Comparison of ENCODE assay signal across 1 cellular context in the genomic region with DNA sequence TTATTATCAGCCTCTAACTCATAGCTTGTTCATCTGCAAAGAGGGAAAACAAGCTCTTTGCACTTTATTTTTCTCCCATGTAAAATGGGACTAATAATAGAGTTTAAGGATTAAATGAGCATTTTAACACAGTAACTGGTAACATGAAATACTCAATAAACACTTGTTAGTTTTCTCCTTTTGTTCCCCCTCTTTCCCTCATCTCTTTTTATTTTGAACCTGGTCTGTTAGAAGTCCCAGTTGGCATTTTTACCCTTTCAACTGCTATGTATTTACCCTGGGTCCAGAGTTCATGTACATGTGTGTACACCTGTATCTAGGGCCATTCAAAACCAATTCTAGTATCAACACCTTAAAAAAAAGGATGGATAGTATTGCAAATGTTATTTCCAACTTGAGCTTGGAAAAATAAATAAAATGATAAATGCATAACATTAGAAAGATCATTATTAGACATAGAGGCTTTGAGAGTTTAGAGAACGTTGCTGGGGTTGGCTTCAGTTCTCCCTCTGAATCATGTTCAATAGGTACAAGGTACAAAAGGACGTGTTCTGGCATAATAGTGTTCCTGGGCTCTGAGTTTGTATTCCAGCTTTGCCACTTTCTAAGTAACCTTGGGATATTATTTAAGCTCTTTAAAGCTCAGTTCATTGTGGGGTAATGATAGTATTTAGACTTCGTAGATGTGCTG.
A peak's percentile ranks its signal among the peaks of the same experiment; 100 is the strongest.
TF ChIP-seq lines count a peak whose summit lies in the region.

No MANE protein-coding gene starts in this region.

TF ChIP-seq in HepG2, 621 proteins besides CTCF, POLR2A, EP300 and RAD21 (continued from another document and continues in another):
- peak; percentile 72 for TF ChIP-seq ZNF609 (CRISPR knock-in tag; IDR thresholded peaks at IDR 0.05; ENCODE audit: borderline replicate concordance)
- TF ChIP-seq ZNF34 (CRISPR knock-in tag; IDR thresholded peaks at IDR 0.05; ENCODE audit: borderline replicate concordance), result 0 out of 2 replicates have a peak, but pooled peaks have one; percentile 14
- TF ChIP-seq, protein P1, sequence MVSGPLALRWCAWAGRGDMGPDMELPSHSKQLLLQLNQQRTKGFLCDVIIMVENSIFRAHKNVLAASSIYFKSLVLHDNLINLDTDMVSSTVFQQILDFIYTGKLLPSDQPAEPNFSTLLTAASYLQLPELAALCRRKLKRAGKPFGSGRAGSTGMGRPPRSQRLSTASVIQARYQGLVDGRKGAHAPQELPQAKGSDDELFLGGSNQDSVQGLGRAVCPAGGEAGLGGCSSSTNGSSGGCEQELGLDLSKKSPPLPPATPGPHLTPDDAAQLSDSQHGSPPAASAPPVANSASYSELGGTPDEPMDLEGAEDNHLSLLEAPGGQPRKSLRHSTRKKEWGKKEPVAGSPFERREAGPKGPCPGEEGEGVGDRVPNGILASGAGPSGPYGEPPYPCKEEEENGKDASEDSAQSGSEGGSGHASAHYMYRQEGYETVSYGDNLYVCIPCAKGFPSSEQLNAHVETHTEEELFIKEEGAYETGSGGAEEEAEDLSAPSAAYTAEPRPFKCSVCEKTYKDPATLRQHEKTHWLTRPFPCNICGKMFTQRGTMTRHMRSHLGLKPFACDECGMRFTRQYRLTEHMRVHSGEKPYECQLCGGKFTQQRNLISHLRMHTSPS (CRISPR knock-in tag; IDR thresholded peaks at IDR 0.05; ENCODE audit: low read depth), result peak; percentile 53; the same call in 1 of the 2 replicates
- TF ChIP-seq, protein P2, sequence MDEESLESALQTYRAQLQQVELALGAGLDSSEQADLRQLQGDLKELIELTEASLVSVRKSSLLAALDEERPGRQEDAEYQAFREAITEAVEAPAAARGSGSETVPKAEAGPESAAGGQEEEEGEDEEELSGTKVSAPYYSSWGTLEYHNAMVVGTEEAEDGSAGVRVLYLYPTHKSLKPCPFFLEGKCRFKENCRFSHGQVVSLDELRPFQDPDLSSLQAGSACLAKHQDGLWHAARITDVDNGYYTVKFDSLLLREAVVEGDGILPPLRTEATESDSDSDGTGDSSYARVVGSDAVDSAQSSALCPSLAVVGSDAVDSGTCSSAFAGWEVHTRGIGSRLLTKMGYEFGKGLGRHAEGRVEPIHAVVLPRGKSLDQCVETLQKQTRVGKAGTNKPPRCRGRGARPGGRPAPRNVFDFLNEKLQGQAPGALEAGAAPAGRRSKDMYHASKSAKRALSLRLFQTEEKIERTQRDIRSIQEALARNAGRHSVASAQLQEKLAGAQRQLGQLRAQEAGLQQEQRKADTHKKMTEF (CRISPR knock-in tag; IDR thresholded peaks at IDR 0.05), result peak; percentile 79
- TF ChIP-seq CBFB (CRISPR knock-in tag; IDR thresholded peaks at IDR 0.05), result no peak
- TF ChIP-seq, protein P3, sequence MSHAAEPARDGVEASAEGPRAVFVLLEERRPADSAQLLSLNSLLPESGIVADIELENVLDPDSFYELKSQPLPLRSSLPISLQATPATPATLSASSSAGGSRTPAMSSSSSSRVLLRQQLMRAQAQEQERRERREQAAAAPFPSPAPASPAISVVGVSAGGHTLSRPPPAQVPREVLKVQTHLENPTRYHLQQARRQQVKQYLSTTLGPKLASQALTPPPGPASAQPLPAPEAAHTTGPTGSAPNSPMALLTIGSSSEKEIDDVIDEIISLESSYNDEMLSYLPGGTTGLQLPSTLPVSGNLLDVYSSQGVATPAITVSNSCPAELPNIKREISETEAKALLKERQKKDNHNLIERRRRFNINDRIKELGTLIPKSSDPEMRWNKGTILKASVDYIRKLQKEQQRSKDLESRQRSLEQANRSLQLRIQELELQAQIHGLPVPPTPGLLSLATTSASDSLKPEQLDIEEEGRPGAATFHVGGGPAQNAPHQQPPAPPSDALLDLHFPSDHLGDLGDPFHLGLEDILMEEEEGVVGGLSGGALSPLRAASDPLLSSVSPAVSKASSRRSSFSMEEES (CRISPR knock-in tag; IDR thresholded peaks at IDR 0.05), result peak; percentile 35; the same call in 1 of the 2 replicates
- TF ChIP-seq, protein P4, sequence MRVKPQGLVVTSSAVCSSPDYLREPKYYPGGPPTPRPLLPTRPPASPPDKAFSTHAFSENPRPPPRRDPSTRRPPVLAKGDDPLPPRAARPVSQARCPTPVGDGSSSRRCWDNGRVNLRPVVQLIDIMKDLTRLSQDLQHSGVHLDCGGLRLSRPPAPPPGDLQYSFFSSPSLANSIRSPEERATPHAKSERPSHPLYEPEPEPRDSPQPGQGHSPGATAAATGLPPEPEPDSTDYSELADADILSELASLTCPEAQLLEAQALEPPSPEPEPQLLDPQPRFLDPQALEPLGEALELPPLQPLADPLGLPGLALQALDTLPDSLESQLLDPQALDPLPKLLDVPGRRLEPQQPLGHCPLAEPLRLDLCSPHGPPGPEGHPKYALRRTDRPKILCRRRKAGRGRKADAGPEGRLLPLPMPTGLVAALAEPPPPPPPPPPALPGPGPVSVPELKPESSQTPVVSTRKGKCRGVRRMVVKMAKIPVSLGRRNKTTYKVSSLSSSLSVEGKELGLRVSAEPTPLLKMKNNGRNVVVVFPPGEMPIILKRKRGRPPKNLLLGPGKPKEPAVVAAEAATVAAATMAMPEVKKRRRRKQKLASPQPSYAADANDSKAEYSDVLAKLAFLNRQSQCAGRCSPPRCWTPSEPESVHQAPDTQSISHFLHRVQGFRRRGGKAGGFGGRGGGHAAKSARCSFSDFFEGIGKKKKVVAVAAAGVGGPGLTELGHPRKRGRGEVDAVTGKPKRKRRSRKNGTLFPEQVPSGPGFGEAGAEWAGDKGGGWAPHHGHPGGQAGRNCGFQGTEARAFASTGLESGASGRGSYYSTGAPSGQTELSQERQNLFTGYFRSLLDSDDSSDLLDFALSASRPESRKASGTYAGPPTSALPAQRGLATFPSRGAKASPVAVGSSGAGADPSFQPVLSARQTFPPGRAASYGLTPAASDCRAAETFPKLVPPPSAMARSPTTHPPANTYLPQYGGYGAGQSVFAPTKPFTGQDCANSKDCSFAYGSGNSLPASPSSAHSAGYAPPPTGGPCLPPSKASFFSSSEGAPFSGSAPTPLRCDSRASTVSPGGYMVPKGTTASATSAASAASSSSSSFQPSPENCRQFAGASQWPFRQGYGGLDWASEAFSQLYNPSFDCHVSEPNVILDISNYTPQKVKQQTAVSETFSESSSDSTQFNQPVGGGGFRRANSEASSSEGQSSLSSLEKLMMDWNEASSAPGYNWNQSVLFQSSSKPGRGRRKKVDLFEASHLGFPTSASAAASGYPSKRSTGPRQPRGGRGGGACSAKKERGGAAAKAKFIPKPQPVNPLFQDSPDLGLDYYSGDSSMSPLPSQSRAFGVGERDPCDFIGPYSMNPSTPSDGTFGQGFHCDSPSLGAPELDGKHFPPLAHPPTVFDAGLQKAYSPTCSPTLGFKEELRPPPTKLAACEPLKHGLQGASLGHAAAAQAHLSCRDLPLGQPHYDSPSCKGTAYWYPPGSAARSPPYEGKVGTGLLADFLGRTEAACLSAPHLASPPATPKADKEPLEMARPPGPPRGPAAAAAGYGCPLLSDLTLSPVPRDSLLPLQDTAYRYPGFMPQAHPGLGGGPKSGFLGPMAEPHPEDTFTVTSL (CRISPR knock-in tag; IDR thresholded peaks at IDR 0.05; ENCODE audit: borderline replicate concordance), result peak; percentile 99
- peak; percentile 64; the same call in 1 of the 2 replicates for TF ChIP-seq SIN3A (IDR thresholded peaks at IDR 0.05; ENCODE audit: borderline replicate concordance, low read depth, low read length)
- peak; percentile 82; the same call in 1 of the 2 replicates for TF ChIP-seq ZFP1 (CRISPR knock-in tag; IDR thresholded peaks at IDR 0.05)
- TF ChIP-seq, protein P5, sequence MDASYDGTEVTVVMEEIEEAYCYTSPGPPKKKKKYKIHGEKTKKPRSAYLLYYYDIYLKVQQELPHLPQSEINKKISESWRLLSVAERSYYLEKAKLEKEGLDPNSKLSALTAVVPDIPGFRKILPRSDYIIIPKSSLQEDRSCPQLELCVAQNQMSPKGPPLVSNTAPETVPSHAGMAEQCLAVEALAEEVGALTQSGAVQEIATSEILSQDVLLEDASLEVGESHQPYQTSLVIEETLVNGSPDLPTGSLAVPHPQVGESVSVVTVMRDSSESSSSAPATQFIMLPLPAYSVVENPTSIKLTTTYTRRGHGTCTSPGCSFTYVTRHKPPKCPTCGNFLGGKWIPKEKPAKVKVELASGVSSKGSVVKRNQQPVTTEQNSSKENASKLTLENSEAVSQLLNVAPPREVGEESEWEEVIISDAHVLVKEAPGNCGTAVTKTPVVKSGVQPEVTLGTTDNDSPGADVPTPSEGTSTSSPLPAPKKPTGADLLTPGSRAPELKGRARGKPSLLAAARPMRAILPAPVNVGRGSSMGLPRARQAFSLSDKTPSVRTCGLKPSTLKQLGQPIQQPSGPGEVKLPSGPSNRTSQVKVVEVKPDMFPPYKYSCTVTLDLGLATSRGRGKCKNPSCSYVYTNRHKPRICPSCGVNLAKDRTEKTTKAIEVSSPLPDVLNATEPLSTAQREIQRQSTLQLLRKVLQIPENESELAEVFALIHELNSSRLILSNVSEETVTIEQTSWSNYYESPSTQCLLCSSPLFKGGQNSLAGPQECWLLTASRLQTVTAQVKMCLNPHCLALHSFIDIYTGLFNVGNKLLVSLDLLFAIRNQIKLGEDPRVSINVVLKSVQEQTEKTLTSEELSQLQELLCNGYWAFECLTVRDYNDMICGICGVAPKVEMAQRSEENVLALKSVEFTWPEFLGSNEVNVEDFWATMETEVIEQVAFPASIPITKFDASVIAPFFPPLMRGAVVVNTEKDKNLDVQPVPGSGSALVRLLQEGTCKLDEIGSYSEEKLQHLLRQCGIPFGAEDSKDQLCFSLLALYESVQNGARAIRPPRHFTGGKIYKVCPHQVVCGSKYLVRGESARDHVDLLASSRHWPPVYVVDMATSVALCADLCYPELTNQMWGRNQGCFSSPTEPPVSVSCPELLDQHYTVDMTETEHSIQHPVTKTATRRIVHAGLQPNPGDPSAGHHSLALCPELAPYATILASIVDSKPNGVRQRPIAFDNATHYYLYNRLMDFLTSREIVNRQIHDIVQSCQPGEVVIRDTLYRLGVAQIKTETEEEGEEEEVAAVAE (CRISPR knock-in tag; IDR thresholded peaks at IDR 0.05; ENCODE audit: borderline replicate concordance), result peak; percentile 25; the same call in 1 of the 2 replicates
- TF ChIP-seq TBX3 (IDR thresholded peaks at IDR 0.05; ENCODE audit: borderline replicate concordance), result peak; percentile 63
- peak; percentile 74 for TF ChIP-seq HHEX (CRISPR knock-in tag; IDR thresholded peaks at IDR 0.05)
- no peak for TF ChIP-seq SMC3 (IDR thresholded peaks at IDR 0.05; ENCODE audit: low read length)
- TF ChIP-seq, protein P6, sequence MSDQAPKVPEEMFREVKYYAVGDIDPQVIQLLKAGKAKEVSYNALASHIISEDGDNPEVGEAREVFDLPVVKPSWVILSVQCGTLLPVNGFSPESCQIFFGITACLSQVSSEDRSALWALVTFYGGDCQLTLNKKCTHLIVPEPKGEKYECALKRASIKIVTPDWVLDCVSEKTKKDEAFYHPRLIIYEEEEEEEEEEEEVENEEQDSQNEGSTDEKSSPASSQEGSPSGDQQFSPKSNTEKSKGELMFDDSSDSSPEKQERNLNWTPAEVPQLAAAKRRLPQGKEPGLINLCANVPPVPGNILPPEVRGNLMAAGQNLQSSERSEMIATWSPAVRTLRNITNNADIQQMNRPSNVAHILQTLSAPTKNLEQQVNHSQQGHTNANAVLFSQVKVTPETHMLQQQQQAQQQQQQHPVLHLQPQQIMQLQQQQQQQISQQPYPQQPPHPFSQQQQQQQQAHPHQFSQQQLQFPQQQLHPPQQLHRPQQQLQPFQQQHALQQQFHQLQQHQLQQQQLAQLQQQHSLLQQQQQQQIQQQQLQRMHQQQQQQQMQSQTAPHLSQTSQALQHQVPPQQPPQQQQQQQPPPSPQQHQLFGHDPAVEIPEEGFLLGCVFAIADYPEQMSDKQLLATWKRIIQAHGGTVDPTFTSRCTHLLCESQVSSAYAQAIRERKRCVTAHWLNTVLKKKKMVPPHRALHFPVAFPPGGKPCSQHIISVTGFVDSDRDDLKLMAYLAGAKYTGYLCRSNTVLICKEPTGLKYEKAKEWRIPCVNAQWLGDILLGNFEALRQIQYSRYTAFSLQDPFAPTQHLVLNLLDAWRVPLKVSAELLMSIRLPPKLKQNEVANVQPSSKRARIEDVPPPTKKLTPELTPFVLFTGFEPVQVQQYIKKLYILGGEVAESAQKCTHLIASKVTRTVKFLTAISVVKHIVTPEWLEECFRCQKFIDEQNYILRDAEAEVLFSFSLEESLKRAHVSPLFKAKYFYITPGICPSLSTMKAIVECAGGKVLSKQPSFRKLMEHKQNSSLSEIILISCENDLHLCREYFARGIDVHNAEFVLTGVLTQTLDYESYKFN (CRISPR knock-in tag; conservative IDR thresholded peaks at IDR 0.05), result peak; percentile 99
- peak; percentile 75 for TF ChIP-seq DPF2 (CRISPR knock-in tag; IDR thresholded peaks at IDR 0.05; ENCODE audit: borderline replicate concordance, low read depth)
- TF ChIP-seq, protein P7, sequence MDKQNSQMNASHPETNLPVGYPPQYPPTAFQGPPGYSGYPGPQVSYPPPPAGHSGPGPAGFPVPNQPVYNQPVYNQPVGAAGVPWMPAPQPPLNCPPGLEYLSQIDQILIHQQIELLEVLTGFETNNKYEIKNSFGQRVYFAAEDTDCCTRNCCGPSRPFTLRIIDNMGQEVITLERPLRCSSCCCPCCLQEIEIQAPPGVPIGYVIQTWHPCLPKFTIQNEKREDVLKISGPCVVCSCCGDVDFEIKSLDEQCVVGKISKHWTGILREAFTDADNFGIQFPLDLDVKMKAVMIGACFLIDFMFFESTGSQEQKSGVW (CRISPR knock-in tag; IDR thresholded peaks at IDR 0.05; ENCODE audit: borderline replicate concordance), result no peak
